8 cellular contexts compared by ENCODE assay signal in genomic region chr19:36115453-36116343, GRCh38. TPM values are rescaled to one million over a fixed set of nuclear protein-coding genes. Genes with fewer than 3 reads are reported as not detected.
DNase-seq lines count a peak whose midpoint lies in the region; ATAC-seq lines count a peak whose summit lies in the region.

TBCB (plus strand) TSS chr19:36115468; CDS start chr19:36115561, 93 bp downstream.

- 5 to 6% methylated on average over 59 of the region's 59 CpGs for WGBS in ectodermal cell, 2 experiments

- H3K4me3 ChIP-seq in ectodermal cell (ENCODE audit: insufficient read depth, low read depth, low read length) (peak within 1 kb of the TSS; percentile 87), mononuclear cell (ENCODE audit: low read length) (peak within 1 kb of the TSS; percentile 71)

- no peaks in the 10 kb centered on the region for H3K9me3 ChIP-seq in ectodermal cell (ENCODE audit: control insufficient read depth, low read length)
- no peaks in the 10 kb centered on the region for H3K9me3 ChIP-seq in mononuclear cell (ENCODE audit: low read depth, low read length)

- peak within 1 kb of the TSS; percentile 88 for H3K27ac ChIP-seq in ectodermal cell (ENCODE audit: insufficient read depth, low read depth, low read length, poor library complexity, severe bottlenecking)

- peaks cover 11% of the 10 kb centered on the region for H3K36me3 ChIP-seq in ectodermal cell (ENCODE audit: control insufficient read depth, insufficient read depth, low read length)

- ATAC-seq in GM21447 (IDR thresholded peaks at IDR 0.05; ENCODE audit: unreplicated experiment), result peak; percentile 23
- ATAC-seq in HG03196 (IDR thresholded peaks at IDR 0.05; ENCODE audit: unreplicated experiment), result no peak

- peak; percentile 59 for DNase-seq in CMK (ENCODE audit: low read depth)
- DNase-seq in NCI-H1092 treated with DMSO at 0.1 percent for 48 hours (lab: John Stamatoyannopoulos, UW), result peak; percentile 40
- peak; percentile 87 to 89 for DNase-seq in activated CD4-positive, alpha-beta T cell treated with anti-CD3 and anti-CD28 coated beads, Interleukin-2, amount 50 U/mL, for 24 hours (ENCODE audit: low read depth in 1 of 2, low spot score in 1 of 2)
- DNase-seq in stimulated activated CD8-positive, alpha-beta memory T cell treated with anti-CD3 and anti-CD28 coated beads, Interleukin-7, amount 100 ng/mL, for 1 hour (ENCODE audit: low read depth in 2 of 2), result peak; percentile 76 to 84

- H3K4me1 ChIP-seq in ectodermal cell (ENCODE audit: control insufficient read depth, insufficient read depth, low read length) (peaks cover 24% of the 10 kb centered on the region), mononuclear cell (ENCODE audit: insufficient read depth, low read length) (peaks cover 27% of the 10 kb centered on the region)

- H3K27me3 ChIP-seq in ectodermal cell (ENCODE audit: control insufficient read depth, insufficient read depth, low read length, poor library complexity, severe bottlenecking) (no peaks in the 10 kb centered on the region), mononuclear cell (ENCODE audit: insufficient read depth, low read length) (no peaks in the 10 kb centered on the region)

RNA-seq across cellular contexts. Expression of gene TBCB, which starts in this region (rescaled TPM):
- 236 TPM for polyA plus RNA-seq in ectodermal cell (2013, experiment 1 of 4)
- 209 TPM for polyA plus RNA-seq in ectodermal cell (2013, experiment 2 of 4)
- polyA plus RNA-seq in ectodermal cell (2013, experiment 3 of 4), result 213 TPM
- polyA plus RNA-seq in ectodermal cell (2013, experiment 4 of 4), result 224 TPM
- total RNA-seq in mononuclear cell, result 54.4 TPM
